29 cellular contexts compared by ENCODE assay signal in the genomic region with DNA sequence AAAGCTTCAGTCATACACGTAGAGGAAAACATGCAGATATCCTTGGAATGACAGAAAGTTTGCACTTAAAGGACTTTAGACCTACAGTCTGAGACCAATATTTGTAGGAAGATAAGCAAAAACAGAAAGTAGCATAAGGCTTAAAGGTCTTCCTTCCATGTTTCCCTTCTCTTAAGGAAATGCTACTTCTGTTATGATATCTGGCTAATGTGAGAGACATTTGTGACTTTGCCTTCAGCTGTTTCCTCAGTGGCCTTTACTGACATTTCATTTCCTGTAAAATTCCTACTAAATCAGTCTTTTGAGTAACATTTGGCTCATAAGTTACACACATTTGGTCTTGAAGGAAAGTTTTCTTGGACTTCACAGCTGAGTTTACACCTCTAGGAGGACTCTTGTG.
"Had no signal": no experiment of that assay in that cellular context is flagged by ENCODE, and none has a peak within 500 bp of the region (broad histone marks: within the 10 kb centered on the region; RNA-seq: fewer than 3 reads in every experiment).

No MANE protein-coding gene starts in this region.

- H3K4me3 ChIP-seq: adrenal gland, coronary artery, esophagus squamous epithelium, gastroesophageal sphincter had no signal

- H3K9me3 ChIP-seq: adrenal gland, esophagus squamous epithelium, gastroesophageal sphincter had no signal

- FAIRE-seq: bronchial epithelial cell had no signal

- ATAC-seq: activated CD4-positive, alpha-beta T cell treated with anti-CD3 and anti-CD28 coated beads for 36 hours; activated CD8-positive, alpha-beta memory T cell treated with anti-CD3 and anti-CD28 coated beads, Interleukin-2, amount 10 ng/mL, durations not matched to agents 7 days and 5 days; activated CD8-positive, alpha-beta T cell treated with anti-CD3 and anti-CD28 coated beads, Interleukin-2, amount 10 ng/mL, durations not matched to agents 7 days and 5 days; activated naive CD8-positive, alpha-beta T cell treated with anti-CD3 and anti-CD28 coated beads, Interleukin-2, amount 50 U/mL, for 24 hours; effector memory CD8-positive, alpha-beta T cell; gastroesophageal sphincter; T-helper 17 cell had no signal

- H3K27me3 ChIP-seq: adrenal gland, esophagus squamous epithelium, gastroesophageal sphincter had no signal

- DNase-seq: activated CD4-positive, alpha-beta memory T cell treated with anti-CD3 and anti-CD28 coated beads for 36 hours; activated CD4-positive, alpha-beta T cell treated with anti-CD3 and anti-CD28 coated beads for 36 hours; activated CD4-positive, alpha-beta T cell treated with anti-CD3 and anti-CD28 coated beads, Interleukin-2, amount 10 ng/mL, durations not matched to agents 24 days and 14 days; activated CD4-positive, CD25-positive, alpha-beta regulatory T cell; activated CD4-positive, CD25-positive, alpha-beta regulatory T cell treated with anti-CD3 and anti-CD28 coated beads, Interleukin-2, amount 50 U/mL, for 72 hours; activated CD8-positive, alpha-beta memory T cell treated with anti-CD3 and anti-CD28 coated beads, Interleukin-2, amount 10 ng/mL, durations not matched to agents 7 days and 5 days; activated CD8-positive, alpha-beta memory T cell treated with anti-CD3 and anti-CD28 coated beads, Interleukin-2, amount 50 U/mL, for 4 hours; activated CD8-positive, alpha-beta T cell treated with anti-CD3 and anti-CD28 coated beads, Interleukin-2, amount 10 ng/mL, durations not matched to agents 7 days and 5 days; activated effector memory CD4-positive, alpha-beta T cell treated with anti-CD3 and anti-CD28 coated beads, Interleukin-2, amount 50 U/mL, for 16 hours; activated naive CD4-positive, alpha-beta T cell treated with anti-CD3 and anti-CD28 coated beads for 36 hours; activated naive CD8-positive, alpha-beta T cell treated with anti-CD3 and anti-CD28 coated beads for 36 hours; activated naive CD8-positive, alpha-beta T cell treated with anti-CD3 and anti-CD28 coated beads, Interleukin-2, amount 50 U/mL, for 24 hours; activated T-cell treated with anti-CD3 and anti-CD28 coated beads, Interleukin-2, amount 50 U/mL, for 1 hour; activated T-cell treated with anti-CD3 and anti-CD28 coated beads, Interleukin-2, amount 50 U/mL, for 48 hours; adrenal gland; amygdala; aorta; dermis blood vessel endothelial cell; effector CD4-positive, alpha-beta T cell; effector memory CD8-positive, alpha-beta T cell; esophagus squamous epithelium; foreskin melanocyte; T-helper 1 cell; T-helper 17 cell; T1000 had no signal

- H3K4me1 ChIP-seq: esophagus squamous epithelium, gastroesophageal sphincter had no signal

- H3K27ac ChIP-seq: adrenal gland, coronary artery, epithelial cell of prostate, esophagus squamous epithelium, gastroesophageal sphincter had no signal

- H3K36me3 ChIP-seq: adrenal gland, esophagus squamous epithelium, gastroesophageal sphincter had no signal
